In genomic region chr12:40793471-40793870, GRCh38 we compare ENCODE assay signal across 23 cellular contexts.
DNase-seq lines count a peak whose midpoint lies in the region; ATAC-seq, FAIRE-seq and TF ChIP-seq lines count a peak whose summit lies in the region.
"Had no signal": no experiment of that assay in that cellular context is flagged by ENCODE, and none has a peak within 500 bp of the region (broad histone marks: within the 10 kb centered on the region; RNA-seq: fewer than 3 reads in every experiment).

No MANE protein-coding gene starts in this region.

- no peaks in the 10 kb centered on the region for H4K20me1 ChIP-seq in SK-N-SH (ENCODE audit: insufficient read depth)

- no peak for TF ChIP-seq CTCF in SK-N-SH (IDR thresholded peaks at IDR 0.05)

- TF ChIP-seq EP300 in SK-N-SH (IDR thresholded peaks at IDR 0.05; ENCODE audit: borderline replicate concordance in 1 of 2, low read depth in 1 of 2, low read length in 1 of 2), result no peak

- H3K36me3 ChIP-seq in SK-N-SH (replicated peaks in 1 of 2; ENCODE audit: control insufficient read depth in 1 of 2, insufficient read depth in 2 of 2, low read length in 1 of 2) (no peaks in the 10 kb centered on the region), aorta (ENCODE audit: control insufficient read depth in 1 of 2, insufficient read depth in 2 of 2, low read length in 1 of 2) (no peaks in the 10 kb centered on the region)

- H3F3A ChIP-seq in SK-N-SH (replicated peaks; ENCODE audit: insufficient read depth), result no peaks in the 10 kb centered on the region

- H3K4me2 ChIP-seq in SK-N-SH, result no peak overlapping the region

- H3K9me2 ChIP-seq in SK-N-SH, result no peaks in the 10 kb centered on the region

- H3K4me1 ChIP-seq in SK-N-SH (ENCODE audit: control insufficient read depth in 1 of 2, insufficient read depth in 2 of 2, low read depth in 1 of 2, low read length in 1 of 2), result no peaks in the 10 kb centered on the region
- H3K4me1 ChIP-seq in aorta (ENCODE audit: control insufficient read depth in 1 of 2, insufficient read depth in 2 of 2, low read length in 2 of 2), result no peaks in the 10 kb centered on the region

- 45% methylated on average over 1 of the region's 1 CpG for WGBS in SK-N-SH (ENCODE audit: low lambda C conversion rate)
- WGBS in aorta, 2 donors, result 35 to 52% methylated on average over 1 of the region's 1 CpG

- H3K79me2 ChIP-seq in SK-N-SH (ENCODE audit: insufficient read depth), result no peaks in the 10 kb centered on the region

- peak; percentile 24 for FAIRE-seq in islet of Langerhans (lab: Jason Lieb, UNC)
- FAIRE-seq: D721Med, GM12892, HTR-8/SVneo had no signal

- no peak overlapping the region for H3K4me3 ChIP-seq in SK-N-SH (ENCODE audit: low read depth in 2 of 2, low read length in 1 of 2)
- no peak overlapping the region for H3K4me3 ChIP-seq in aorta (ENCODE audit: low read length in 2 of 2)
- H3K4me3 ChIP-seq: GM23248, SK-N-MC had no signal

- TF ChIP-seq RAD21 in SK-N-SH (IDR thresholded peaks at IDR 0.05; ENCODE audit: low read length), result no peak

- no peaks in the 10 kb centered on the region for H3K27me3 ChIP-seq in SK-N-SH (ENCODE audit: insufficient read depth)
- H3K27me3 ChIP-seq in aorta (ENCODE audit: control insufficient read depth in 1 of 2, insufficient read depth in 2 of 2, low read length in 1 of 2), result no peaks in the 10 kb centered on the region

- POLR2A ChIA-PET in SK-N-SH (lab: Yijun Ruan, JAX), result no interaction called here

- no peak for ATAC-seq in SK-N-SH treated with all-trans-retinoic acid at 6 μM for 48 hours
- no peak for ATAC-seq in aorta (ENCODE audit: low FRiP score)
- ATAC-seq: HCT116, Right ventricle myocardium inferior, T-cell had no signal

- H3K9me3 ChIP-seq in SK-N-SH (no peaks in the 10 kb centered on the region), aorta (ENCODE audit: control insufficient read depth, low read length) (no peaks in the 10 kb centered on the region)

- intact Hi-C loops in aorta (cut with DNase I), result no loop called here

- H3K27ac ChIP-seq in SK-N-SH (ENCODE audit: low read depth in 2 of 2, low read length in 1 of 2), result no peak overlapping the region
- H3K27ac ChIP-seq in aorta (ENCODE audit: low read depth in 1 of 2, low read length in 2 of 2), result no peak overlapping the region
- H3K27ac ChIP-seq: GM23248, SK-N-MC had no signal

- CTCF ChIA-PET in SK-N-SH (lab: Yijun Ruan, JAX), result no interaction called here

- DNase-seq in SK-N-SH (no peak), SW480 (ENCODE audit: low spot score) (peak; percentile 93), HCEC 1CT (no peak), aorta (no peak), SK-N-DZ (ENCODE audit: low spot score) (no peak)
- DNase-seq: 8988T, DMS79 treated with DMSO at 0.1 percent for 48 hours, GM23248, Karpas-422, NCI-H1694, NCI-H2081, NCI-H2171 treated with DMSO at 0.1 percent for 48 hours, NCI-H446, NCI-H526 treated with DMSO at 0.1 percent for 48 hours, T-cell had no signal

- H2AFZ ChIP-seq in SK-N-SH (ENCODE audit: low read depth), result no peak overlapping the region
- H2AFZ ChIP-seq: GM23248 had no signal

- H3K9ac ChIP-seq in SK-N-SH, result no peak overlapping the region
- H3K9ac ChIP-seq: GM23248 had no signal

TF ChIP-seq in SK-N-SH treated with all-trans-retinoic acid at 6 μM for 48 hours, 23 proteins besides CTCF, POLR2A, EP300 and RAD21:
- no peak for TF ChIP-seq RARB (CRISPR knock-in tag; IDR thresholded peaks at IDR 0.05)
- TF ChIP-seq ZFP3 (CRISPR knock-in tag; IDR thresholded peaks at IDR 0.05), result no peak
- no peak for TF ChIP-seq OSR1 (CRISPR knock-in tag; IDR thresholded peaks at IDR 0.05)
- TF ChIP-seq ARNTL (CRISPR knock-in tag; IDR thresholded peaks at IDR 0.05; ENCODE audit: borderline replicate concordance, low read depth), result no peak
- peak; percentile 81 for TF ChIP-seq ISL1 (CRISPR knock-in tag; IDR thresholded peaks at IDR 0.05)
- no peak for TF ChIP-seq SNAI2 (CRISPR knock-in tag; IDR thresholded peaks at IDR 0.05)
- TF ChIP-seq PATZ1 (CRISPR knock-in tag; IDR thresholded peaks at IDR 0.05; ENCODE audit: borderline replicate concordance), result peak; percentile 29; the same call in 1 of the 2 replicates
TF ChIP-seq in SK-N-SH treated with all-trans-retinoic acid at 6 μM for 48 hours: peak in this region for 2.

TF ChIP-seq in SK-N-SH, 30 proteins besides CTCF, POLR2A, EP300 and RAD21:
- TF ChIP-seq CHD2 (IDR thresholded peaks at IDR 0.05; ENCODE audit: low read length, partially characterized antibody) (no peak), REST (IDR thresholded peaks at IDR 0.05; ENCODE audit: low read depth, low read length) (no peak), ELF1 (IDR thresholded peaks at IDR 0.05) (no peak)
TF ChIP-seq in SK-N-SH: peak in this region for 0.
